ENCODE assay signal across 35 cellular contexts in genomic region chrX:109858602-109859341, GRCh38.
"Had no signal": no experiment of that assay in that cellular context is flagged by ENCODE, and none has a peak within 500 bp of the region (broad histone marks: within the 10 kb centered on the region; RNA-seq: fewer than 3 reads in every experiment).

No MANE protein-coding gene starts in this region.

- DNase-seq: activated CD4-positive, alpha-beta memory T cell treated with anti-CD3 and anti-CD28 coated beads for 36 hours; activated CD4-positive, alpha-beta T cell treated with anti-CD3 and anti-CD28 coated beads for 36 hours; activated CD4-positive, alpha-beta T cell treated with anti-CD3 and anti-CD28 coated beads, Interleukin-2, amount 10 ng/mL, durations not matched to agents 24 days and 14 days; activated CD4-positive, CD25-positive, alpha-beta regulatory T cell; activated CD4-positive, CD25-positive, alpha-beta regulatory T cell treated with anti-CD3 and anti-CD28 coated beads, Interleukin-2, amount 50 U/mL, for 72 hours; activated CD8-positive, alpha-beta memory T cell treated with anti-CD3 and anti-CD28 coated beads, Interleukin-2, amount 10 ng/mL, durations not matched to agents 7 days and 5 days; activated CD8-positive, alpha-beta memory T cell treated with anti-CD3 and anti-CD28 coated beads, Interleukin-2, amount 50 U/mL, for 4 hours; activated CD8-positive, alpha-beta T cell treated with anti-CD3 and anti-CD28 coated beads, Interleukin-2, amount 10 ng/mL, durations not matched to agents 7 days and 5 days; activated effector memory CD4-positive, alpha-beta T cell treated with anti-CD3 and anti-CD28 coated beads, Interleukin-2, amount 50 U/mL, for 16 hours; activated naive CD4-positive, alpha-beta T cell treated with anti-CD3 and anti-CD28 coated beads for 36 hours; activated naive CD8-positive, alpha-beta T cell treated with anti-CD3 and anti-CD28 coated beads for 36 hours; activated naive CD8-positive, alpha-beta T cell treated with anti-CD3 and anti-CD28 coated beads, Interleukin-2, amount 50 U/mL, for 24 hours; activated T-cell treated with anti-CD3 and anti-CD28 coated beads, Interleukin-2, amount 50 U/mL, for 1 hour; activated T-cell treated with anti-CD3 and anti-CD28 coated beads, Interleukin-2, amount 50 U/mL, for 48 hours; adrenal gland; amygdala; aorta; central memory CD4-positive, alpha-beta T cell; cerebellar nuclear complex; colonic mucosa; dorsolateral prefrontal cortex; effector memory CD4-positive, alpha-beta T cell; endodermal cell; foreskin keratinocyte; gastrocnemius medialis; glutamatergic neuron; heart left ventricle; T-helper 2 cell had no signal

- H3K4me1 Mint-ChIP-seq: activated CD4-positive, alpha-beta T cell treated with anti-CD3 and anti-CD28 coated beads for 36 hours; activated naive CD4-positive, alpha-beta T cell treated with anti-CD3 and anti-CD28 coated beads, Interleukin-2, amount 50 U/mL, for 24 hours; activated naive CD8-positive, alpha-beta T cell treated with anti-CD3 and anti-CD28 coated beads for 36 hours; brain had no signal

- H3K4me3 Mint-ChIP-seq: activated CD4-positive, alpha-beta memory T cell treated with anti-CD3 and anti-CD28 coated beads for 36 hours; activated CD4-positive, alpha-beta T cell treated with anti-CD3 and anti-CD28 coated beads for 36 hours; activated CD4-positive, alpha-beta T cell treated with anti-CD3 and anti-CD28 coated beads, Interleukin-2, amount 10 ng/mL, durations not matched to agents 24 days and 14 days; activated CD8-positive, alpha-beta memory T cell treated with anti-CD3 and anti-CD28 coated beads, Interleukin-2, amount 10 ng/mL, durations not matched to agents 7 days and 5 days; activated CD8-positive, alpha-beta T cell treated with anti-CD3 and anti-CD28 coated beads, Interleukin-2, amount 10 ng/mL, durations not matched to agents 7 days and 5 days; activated naive CD4-positive, alpha-beta T cell treated with anti-CD3 and anti-CD28 coated beads for 36 hours; activated naive CD4-positive, alpha-beta T cell treated with anti-CD3 and anti-CD28 coated beads, Interleukin-2, amount 50 U/mL, for 24 hours; activated naive CD8-positive, alpha-beta T cell treated with anti-CD3 and anti-CD28 coated beads for 36 hours; activated naive CD8-positive, alpha-beta T cell treated with anti-CD3 and anti-CD28 coated beads, Interleukin-2, amount 50 U/mL, for 24 hours; activated T-helper 1 cell treated with anti-CD3 and anti-CD28 coated beads, Interleukin-12 subunit alpha, Interleukin-12 subunit beta, Interleukin-2, Interleukin-4 antibody, amounts not matched to agents 30 ng/mL and 10 ng/mL and 1 ng/mL, durations not matched to agents 14 hours and 24 hours and 36 hours; brain; dendritic cell treated with granulocyte-macrophage colony-stimulating factor and Interleukin-4, amounts not matched to agents 40 ng/mL and 50 ng/mL, for 4 days; endodermal cell had no signal

- H3K27me3 Mint-ChIP-seq: activated CD4-positive, alpha-beta memory T cell treated with anti-CD3 and anti-CD28 coated beads for 36 hours; activated CD4-positive, alpha-beta T cell treated with anti-CD3 and anti-CD28 coated beads for 36 hours; activated CD4-positive, alpha-beta T cell treated with anti-CD3 and anti-CD28 coated beads, Interleukin-2, amount 10 ng/mL, durations not matched to agents 24 days and 14 days; activated naive CD4-positive, alpha-beta T cell treated with anti-CD3 and anti-CD28 coated beads, Interleukin-2, amount 50 U/mL, for 24 hours; activated naive CD8-positive, alpha-beta T cell treated with anti-CD3 and anti-CD28 coated beads for 36 hours; activated naive CD8-positive, alpha-beta T cell treated with anti-CD3 and anti-CD28 coated beads, Interleukin-2, amount 50 U/mL, for 24 hours; dendritic cell treated with granulocyte-macrophage colony-stimulating factor and Interleukin-4, amounts not matched to agents 40 ng/mL and 50 ng/mL, for 4 days had no signal

- H3K4me1 ChIP-seq: adrenal gland, breast epithelium, colonic mucosa, foreskin keratinocyte, gastrocnemius medialis had no signal

- H3K4me3 ChIP-seq: adrenal gland, breast epithelium, cardiac muscle cell, colonic mucosa, dorsolateral prefrontal cortex, gastrocnemius medialis, heart left ventricle had no signal

- H3K36me3 ChIP-seq: adrenal gland, breast epithelium, cardiac muscle cell, colonic mucosa, gastrocnemius medialis, heart left ventricle had no signal

- H3K9me3 Mint-ChIP-seq: activated naive CD4-positive, alpha-beta T cell treated with anti-CD3 and anti-CD28 coated beads, Interleukin-2, amount 50 U/mL, for 24 hours; activated T-helper 1 cell treated with anti-CD3 and anti-CD28 coated beads, Interleukin-12 subunit alpha, Interleukin-12 subunit beta, Interleukin-2, Interleukin-4 antibody, amounts not matched to agents 30 ng/mL and 10 ng/mL and 1 ng/mL, durations not matched to agents 14 hours and 24 hours and 36 hours had no signal

- H3K9me3 ChIP-seq: adrenal gland, colonic mucosa, gastrocnemius medialis had no signal

- H3K27ac Mint-ChIP-seq: activated CD4-positive, alpha-beta memory T cell treated with anti-CD3 and anti-CD28 coated beads for 36 hours; activated CD4-positive, alpha-beta T cell treated with anti-CD3 and anti-CD28 coated beads for 36 hours; activated CD4-positive, alpha-beta T cell treated with anti-CD3 and anti-CD28 coated beads, Interleukin-2, amount 10 ng/mL, durations not matched to agents 24 days and 14 days; activated CD8-positive, alpha-beta memory T cell treated with anti-CD3 and anti-CD28 coated beads, Interleukin-2, amount 10 ng/mL, durations not matched to agents 7 days and 5 days; activated CD8-positive, alpha-beta T cell treated with anti-CD3 and anti-CD28 coated beads, Interleukin-2, amount 10 ng/mL, durations not matched to agents 7 days and 5 days; activated naive CD4-positive, alpha-beta T cell treated with anti-CD3 and anti-CD28 coated beads for 36 hours; activated naive CD4-positive, alpha-beta T cell treated with anti-CD3 and anti-CD28 coated beads, Interleukin-2, amount 50 U/mL, for 24 hours; activated naive CD8-positive, alpha-beta T cell treated with anti-CD3 and anti-CD28 coated beads for 36 hours; activated naive CD8-positive, alpha-beta T cell treated with anti-CD3 and anti-CD28 coated beads, Interleukin-2, amount 50 U/mL, for 24 hours; activated T-helper 1 cell treated with anti-CD3 and anti-CD28 coated beads, Interleukin-12 subunit alpha, Interleukin-12 subunit beta, Interleukin-2, Interleukin-4 antibody, amounts not matched to agents 30 ng/mL and 10 ng/mL and 1 ng/mL, durations not matched to agents 14 hours and 24 hours and 36 hours; activated T-helper 2 cell treated with anti-CD3 and anti-CD28 coated beads, Interferon-gamma antibody, Interleukin-2, Interleukin-4, amounts not matched to agents 10 μg/mL and 5 μg/mL and 100 μg/mL, durations not matched to agents 14 hours and 24 hours and 36 hours; brain; dendritic cell treated with granulocyte-macrophage colony-stimulating factor and Interleukin-4, amounts not matched to agents 40 ng/mL and 50 ng/mL, for 4 days; endodermal cell had no signal

- H3K36me3 Mint-ChIP-seq: activated CD4-positive, alpha-beta memory T cell treated with anti-CD3 and anti-CD28 coated beads for 36 hours; activated naive CD8-positive, alpha-beta T cell treated with anti-CD3 and anti-CD28 coated beads for 36 hours; brain had no signal

- H3K27ac ChIP-seq: adrenal gland, breast epithelium, cardiac muscle cell, colonic mucosa, dorsolateral prefrontal cortex, foreskin keratinocyte had no signal

- H3K27me3 ChIP-seq: adrenal gland, cardiac muscle cell, colonic mucosa, foreskin keratinocyte, gastrocnemius medialis had no signal

- ATAC-seq: activated CD4-positive, alpha-beta T cell treated with anti-CD3 and anti-CD28 coated beads for 36 hours; activated CD8-positive, alpha-beta memory T cell treated with anti-CD3 and anti-CD28 coated beads, Interleukin-2, amount 10 ng/mL, durations not matched to agents 7 days and 5 days; activated CD8-positive, alpha-beta T cell treated with anti-CD3 and anti-CD28 coated beads, Interleukin-2, amount 10 ng/mL, durations not matched to agents 7 days and 5 days; activated naive CD8-positive, alpha-beta T cell treated with anti-CD3 and anti-CD28 coated beads, Interleukin-2, amount 50 U/mL, for 24 hours; foreskin keratinocyte; gastrocnemius medialis had no signal
